Comparison of ENCODE assay signal across 1 cellular context in the genomic region with DNA sequence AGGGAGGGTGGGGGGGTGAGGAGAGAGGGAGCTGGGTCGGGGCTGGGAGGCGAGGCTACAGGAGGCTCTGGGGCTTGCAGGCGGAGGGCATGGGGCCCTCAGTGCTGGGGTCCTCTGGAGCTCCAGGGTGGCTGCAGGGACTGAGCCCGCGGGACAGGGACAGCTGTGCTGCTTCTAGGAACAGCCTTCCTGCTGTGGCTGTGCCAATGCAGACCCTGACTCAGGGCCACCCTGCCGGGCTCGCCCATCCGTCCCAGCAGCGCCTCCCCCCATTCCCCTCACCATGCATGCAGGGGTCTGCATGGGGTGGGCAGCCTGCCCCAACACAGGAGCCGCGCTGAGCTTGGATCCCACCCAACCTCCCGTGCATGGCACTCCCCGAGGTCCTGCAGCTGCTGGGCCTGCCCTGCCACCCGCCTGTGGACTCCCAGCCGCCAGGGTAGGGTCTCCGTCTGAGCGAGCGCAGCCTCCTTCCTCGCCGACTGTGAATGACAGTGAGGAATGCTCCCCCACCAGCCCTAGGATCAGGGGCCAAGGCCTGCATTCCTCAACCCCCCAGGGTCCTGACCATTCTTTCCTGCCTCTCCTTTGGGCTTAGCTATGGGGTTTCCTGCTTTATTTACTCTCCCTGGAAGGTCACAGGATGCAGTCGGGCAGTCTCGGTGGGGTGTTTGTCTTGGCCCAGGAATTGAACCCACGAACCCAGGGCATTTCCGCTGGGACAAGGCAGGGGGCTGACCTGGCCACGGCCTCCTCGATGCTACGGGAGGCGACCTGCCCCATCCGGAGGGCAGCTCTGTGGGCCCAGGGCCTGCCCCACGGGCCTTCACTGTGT.
A peak's percentile ranks its signal among the peaks of the same experiment; 100 is the strongest.
TF ChIP-seq lines count a peak whose summit lies in the region.

No MANE protein-coding gene starts in this region.

TF ChIP-seq in H1, 55 proteins besides CTCF, POLR2A, EP300 and RAD21:
- TF ChIP-seq SP1 (IDR thresholded peaks at IDR 0.05; ENCODE audit: low read depth, low read length) (0 out of 2 replicates have a peak, but pooled peaks have one; percentile 29), NANOG (IDR thresholded peaks at IDR 0.05; ENCODE audit: insufficient read depth, low read depth, low read length, poor library complexity, severe bottlenecking) (no peak), TEAD4 (IDR thresholded peaks at IDR 0.05; ENCODE audit: low read depth, low read length) (peak; percentile 39; the same call in 1 of the 2 replicates), POU5F1 (IDR thresholded peaks at IDR 0.05; ENCODE audit: low read depth, low read length) (no peak)
